ENCODE assay signal across 20 cellular contexts in genomic region chr5:39775058-39775457, GRCh38.
A peak's percentile ranks its signal among the peaks of the same experiment; 100 is the strongest.
DNase-seq lines count a peak whose midpoint lies in the region; ATAC-seq and TF ChIP-seq lines count a peak whose summit lies in the region.
"Had no signal": no experiment of that assay in that cellular context is flagged by ENCODE, and none has a peak within 500 bp of the region (broad histone marks: within the 10 kb centered on the region; RNA-seq: fewer than 3 reads in every experiment).

No MANE protein-coding gene starts in this region.

- TF ChIP-seq CTCF in fibroblast of mammary gland (conservative IDR thresholded peaks at IDR 0.05; ENCODE audit: control insufficient read depth, insufficient read depth, low read depth, low read length) = no peak

- ATAC-seq in GM18867 (IDR thresholded peaks at IDR 0.05; ENCODE audit: unreplicated experiment) = no peak
- ATAC-seq: HCT116, upper lobe of right lung had no signal

- DNase-seq in HCEC 1CT (peak; percentile 55), amniotic epithelial cell (ENCODE audit: low read depth) (peak; percentile 64), fibroblast of mammary gland (ENCODE audit: low read depth) (peak; percentile 39), skeletal muscle cell (ENCODE audit: low read depth) (peak; percentile 45), SHP77 treated with DMSO at 0.1 percent for 48 hours (lab: John Stamatoyannopoulos, UW) (no peak)
- no peak for DNase-seq in activated CD4-positive, alpha-beta T cell treated with anti-CD3 and anti-CD28 coated beads for 1 hour
- DNase-seq: activated CD4-positive, alpha-beta T cell treated with anti-CD3 and anti-CD28 coated beads, Interleukin-2, amount 10 ng/mL, durations not matched to agents 24 days and 14 days; activated CD8-positive, alpha-beta memory T cell treated with anti-CD3 and anti-CD28 coated beads, Interleukin-2, amount 50 U/mL, for 4 hours; activated effector memory CD4-positive, alpha-beta T cell treated with anti-CD3 and anti-CD28 coated beads, Interleukin-2, amount 50 U/mL, for 16 hours; amygdala; glutamatergic neuron; KG1; NCI-H1092; NCI-H69; ovary; sigmoid colon; stomach; upper lobe of right lung had no signal

- no peak overlapping the region for H3K4me3 ChIP-seq in fibroblast of mammary gland (ENCODE audit: control insufficient read depth, low read depth, low read length)
- H3K4me3 ChIP-seq in skeletal muscle cell (ENCODE audit: low read depth, low read length) = no peak overlapping the region
- H3K4me3 ChIP-seq: ovary, sigmoid colon, stomach, upper lobe of right lung had no signal

Comparison
In these comparisons a context has a peak if more than half of its experiments do, and no peak if none do; other contexts are left out.
1. DNase-seq: peak in HCEC 1CT (single experiment), amniotic epithelial cell (single experiment), fibroblast of mammary gland (single experiment) and skeletal muscle cell (single experiment); none in activated CD4-positive, alpha-beta T cell treated with anti-CD3 and anti-CD28 coated beads for 1 hour (single experiment) and SHP77 treated with DMSO at 0.1 percent for 48 hours (single experiment).